8 cellular contexts compared by ENCODE assay signal in genomic region chr10:132395704-132396494, GRCh38. TPM values are rescaled to one million over a fixed set of nuclear protein-coding genes. Genes with fewer than 3 reads are reported as not detected.
DNase-seq lines count a peak whose midpoint lies in the region; ATAC-seq, FAIRE-seq and TF ChIP-seq lines count a peak whose summit lies in the region.

No MANE protein-coding gene starts in this region.

- H3K9ac ChIP-seq in GM12878 (ENCODE audit: control insufficient read depth, insufficient read depth, low read length) = no peak overlapping the region
- peak overlapping the region; percentile 24 to 26 for H3K9ac ChIP-seq in kidney (ENCODE audit: low read length in 2 of 2)

- 9% methylated on average over 62 of the region's 71 CpGs for WGBS in GM12878 (ENCODE audit: insufficient coverage, insufficient replicate concordance, low lambda C conversion rate, missing lambda C conversion rate)

- no peaks in the 10 kb centered on the region for H3K79me2 ChIP-seq in GM12878 (ENCODE audit: control insufficient read depth, insufficient read depth, low read length)

- H3K27me3 Mint-ChIP-seq in stimulated activated naive B cell treated with anti-CD40 and anti-IgM and Interleukin-4, amounts not matched to agents 10 μg/mL and 1 μg/mL and 100 μg/mL, for 72 hours = no peaks in the 10 kb centered on the region

- H3K4me1 Mint-ChIP-seq in stimulated activated naive B cell treated with anti-CD40 and anti-IgM and Interleukin-4, amounts not matched to agents 10 μg/mL and 1 μg/mL and 100 μg/mL, for 72 hours = peaks cover 48 to 57% of the 10 kb centered on the region in 2 donors

- H3K27ac ChIP-seq in GM12878 (ENCODE audit: control insufficient read depth, insufficient read depth) (no peak overlapping the region), kidney (ENCODE audit: low read depth in 2 of 2, low read length in 2 of 2) (peak overlapping the region; percentile 83 to 86)

- H3K36me3 ChIP-seq in GM12878 (ENCODE audit: control insufficient read depth in 2 of 2, insufficient read depth in 2 of 2, low read length in 1 of 2) (no peaks in the 10 kb centered on the region), kidney (ENCODE audit: control insufficient read depth in 1 of 2, insufficient read depth in 2 of 2, low read length in 2 of 2) (no peaks in the 10 kb centered on the region)

- no peak for TF ChIP-seq RAD21 in GM12878 (IDR thresholded peaks at IDR 0.05; ENCODE audit: insufficient read depth, low read depth, low read length)

- no peak overlapping the region for H3K4me3 ChIP-seq in GM12878
- H3K4me3 ChIP-seq in kidney (ENCODE audit: low read length in 2 of 2) = peak overlapping the region; percentile 10 to 21

- no peak for TF ChIP-seq POLR2A in GM12878 (IDR thresholded peaks at IDR 0.05; ENCODE audit: low read depth, low read length)
- no peak for TF ChIP-seq POLR2A in H54 (IDR thresholded peaks at IDR 0.05; ENCODE audit: low read depth, low read length)

- no peak overlapping the region for H2AFZ ChIP-seq in GM12878 (ENCODE audit: control insufficient read depth, low read depth, low read length)

- TF ChIP-seq CTCF in GM12878 (IDR thresholded peaks at IDR 0.05 in 2 of 3, conservative IDR thresholded peaks at IDR 0.05 in 1 of 3; ENCODE audit: control insufficient read depth in 2 of 3, extremely low read depth in 1 of 3, insufficient read depth in 1 of 3, low read depth in 3 of 3, low read length in 3 of 3) = 0 out of 6 replicates have a peak, but pooled peaks of 1 of the 3 experiments have one; percentile 0
- no peak for TF ChIP-seq CTCF in kidney (IDR thresholded peaks at IDR 0.05; ENCODE audit: borderline replicate concordance, extremely low read depth, insufficient read depth)

- in situ Hi-C loops in GM12878 (cut with MboI) = no loop called here

- no peak for TF ChIP-seq EP300 in GM12878 (IDR thresholded peaks at IDR 0.05; ENCODE audit: borderline replicate concordance in 1 of 2, control insufficient read depth in 1 of 2, low read depth in 2 of 2, low read length in 2 of 2)

- FAIRE-seq in GM12878 (lab: Jason Lieb, UNC) (no peak), kidney (lab: Jason Lieb, UNC) (no peak), H54 (lab: Jason Lieb, UNC) (no peak)

- peak overlapping the region; percentile 38; the same call in 1 of the 2 replicates for H3K4me2 ChIP-seq in GM12878 (ENCODE audit: control insufficient read depth, insufficient read depth)

- peaks cover 0 to 5% of the 10 kb centered on the region in 2 donors for H3K36me3 Mint-ChIP-seq in stimulated activated naive B cell treated with anti-CD40 and anti-IgM and Interleukin-4, amounts not matched to agents 10 μg/mL and 1 μg/mL and 100 μg/mL, for 72 hours

- peaks cover 7 to 9% of the 10 kb centered on the region in 2 donors for H3K9me3 Mint-ChIP-seq in stimulated activated naive B cell treated with anti-CD40 and anti-IgM and Interleukin-4, amounts not matched to agents 10 μg/mL and 1 μg/mL and 100 μg/mL, for 72 hours

- no peaks in the 10 kb centered on the region for H3K9me3 ChIP-seq in GM12878 (replicated peaks; ENCODE audit: control insufficient read depth, insufficient read depth, low read length)
- no peaks in the 10 kb centered on the region for H3K9me3 ChIP-seq in kidney (ENCODE audit: control insufficient read depth in 1 of 2, low read length in 2 of 2)

- peak overlapping the region; percentile 37 for H3K27ac Mint-ChIP-seq in stimulated activated naive B cell treated with anti-CD40 and anti-IgM and Interleukin-4, amounts not matched to agents 10 μg/mL and 1 μg/mL and 100 μg/mL, for 72 hours

- peaks cover 0 to 3% of the 10 kb centered on the region in 2 experiments; a peak in 3 of 4 replicates for H3K27me3 ChIP-seq in GM12878 (replicated peaks in 1 of 2; ENCODE audit: control insufficient read depth in 2 of 2, insufficient read depth in 2 of 2, low read length in 1 of 2)

- no TSS peak for BruUV-seq in GM12878 (replicated peaks; lab: Mats Ljungman, UMichigan)

- RAD21 ChIA-PET in GM12878 (lab: Charles Lee; ENCODE audit: unreplicated experiment) = no interaction called here

- intact Hi-C loops in GM12878 (cut with micrococcal nuclease; ENCODE audit: unreplicated experiment) (loop anchor here (5.0 kb wide), 1 partner anchor 56 kb away; no protein-coding TSS in a partner anchor), kidney (cut with DNase I) (no loop called here)

- SMC1A ChIA-PET in GM12878 (lab: Charles Lee; ENCODE audit: uncharacterized antibody, unreplicated experiment) = no interaction called here

- POLR2A ChIA-PET in GM12878 (lab: Charles Lee) = no interaction called here

- CTCF ChIA-PET in GM12878 (lab: Yijun Ruan, JAX) = no interaction called here

- no peaks in the 10 kb centered on the region for H4K20me1 ChIP-seq in GM12878 (ENCODE audit: control insufficient read depth, insufficient read depth)

- H3K4me1 ChIP-seq in GM12878 (ENCODE audit: control insufficient read depth, insufficient read depth, low read length) = peaks cover 8% of the 10 kb centered on the region; the same call in 1 of the 2 replicates
- H3K4me1 ChIP-seq in kidney (ENCODE audit: control insufficient read depth in 1 of 2, insufficient read depth in 1 of 2, low read depth in 1 of 2, low read length in 2 of 2) = peaks cover 0 to 30% of the 10 kb centered on the region in 2 donors

- ATAC-seq in HG03139 (IDR thresholded peaks at IDR 0.05; ENCODE audit: unreplicated experiment) (peak; percentile 22), GM12878 (peak; percentile 22), GM19324 (IDR thresholded peaks at IDR 0.05; ENCODE audit: low FRiP score, unreplicated experiment) (no peak), HG03039 (IDR thresholded peaks at IDR 0.05; ENCODE audit: unreplicated experiment) (no peak)
- ATAC-seq in stimulated activated naive B cell treated with anti-CD40 and anti-IgM and Interleukin-4, amounts not matched to agents 10 μg/mL and 1 μg/mL and 100 μg/mL, for 72 hours (replicated peaks) = peak; percentile 8 to 12

- peak; percentile 26 for DNase-seq in ELR (ENCODE audit: low read depth)
- no peak for DNase-seq in GM12878 (ENCODE audit: low read depth, low spot score)
- DNase-seq in kidney = peak; percentile 95
- DNase-seq in stimulated activated naive B cell treated with anti-CD40 and anti-IgM and Interleukin-4, amounts not matched to agents 10 μg/mL and 1 μg/mL and 100 μg/mL, for 72 hours = no peak
- DNase-seq in H54 (ENCODE audit: insufficient read length, low spot score) = no peak

- peak overlapping the region; percentile 50 to 62 for H3K4me3 Mint-ChIP-seq in stimulated activated naive B cell treated with anti-CD40 and anti-IgM and Interleukin-4, amounts not matched to agents 10 μg/mL and 1 μg/mL and 100 μg/mL, for 72 hours

TF ChIP-seq in GM12878, 131 proteins besides CTCF, POLR2A, EP300 and RAD21:
- TF ChIP-seq FOS (IDR thresholded peaks at IDR 0.05; ENCODE audit: borderline replicate concordance, extremely low read depth, insufficient read length) (no peak), SUZ12 (IDR thresholded peaks at IDR 0.05; ENCODE audit: unreplicated experiment) (peak; percentile 33), IRF3 (IDR thresholded peaks at IDR 0.05) (no peak), NR2F1 (conservative IDR thresholded peaks at IDR 0.05) (0 out of 2 replicates have a peak, but pooled peaks have one; percentile 21), KAT2A (conservative IDR thresholded peaks at IDR 0.05; ENCODE audit: control insufficient read depth, low read depth, low read length) (no peak), ZSCAN29 (IDR thresholded peaks at IDR 0.05) (no peak)

RNA-seq across cellular contexts. Expression of gene PWWP2B, which starts 1.1 kb away (rescaled TPM):
- 0.44 and 0.90 TPM in 2 replicates for total RNA-seq in GM12878 (2013; cell fraction: nucleolus; rRNA removed)
- total RNA-seq in GM12878 (2014; rRNA removed) (0.38 and 0.56 TPM in 2 replicates), GM12878 (2014; rRNA removed; fragmentation: Illumina TruSeq; extraction: Trizol) (0.04 TPM in 1 of 2 replicates, not detected in the other), GM12878 (2021) (0.72 and 0.87 TPM in 2 replicates), kidney (24.3 TPM)
- not detected for polyA plus RNA-seq in GM12878 (2011; ENCODE audit: low read depth)
- polyA plus RNA-seq in GM12878 (2011; rRNA removed) (not detected in 2 replicates), GM12878 (2014; fragmentation: Illumina TruSeq; extraction: Trizol) (0.04 TPM in 1 of 2 replicates, not detected in the other), GM12878 (2014; fragmentation: Nextera tagmentation; extraction: Ambion mirVana) (not detected), GM12878 (2014; rRNA removed) (0.30 and 0.59 TPM in 2 replicates), GM12878 (2016; fragmentation: Nextera tagmentation; extraction: Ambion mirVana) (under 1 TPM in 1 of 2 experiments, not detected in 1; 0.14 TPM), kidney (ENCODE audit: insufficient read depth, low read depth, low replicate concordance) (12.9 TPM)
- polyA plus RNA-seq in GM12878 (2011; cell fraction: cytosol; rRNA removed) = 0.03 TPM in 1 of 2 replicates, not detected in the other
- polyA plus RNA-seq in GM12878 (2011; cell fraction: nucleus; rRNA removed) = not detected in 2 replicates
- 0.22 and 0.49 TPM in 2 replicates for polyA plus RNA-seq in GM12878 (2012)
- not detected in 2 replicates for polyA minus RNA-seq in GM12878 (2011; rRNA and poly(A)+ RNA removed)
- polyA minus RNA-seq in GM12878 (2011; cell fraction: cytosol; rRNA and poly(A)+ RNA removed) = 0.67 TPM in 1 of 2 replicates, not detected in the other
- polyA minus RNA-seq in GM12878 (2011; cell fraction: nucleus; rRNA and poly(A)+ RNA removed) = not detected in 2 replicates

Comparison
In these comparisons a context has a peak if more than half of its experiments do, and no peak if none do; other contexts are left out.
1. DNase-seq: peak in ELR (single experiment) and kidney (single experiment); none in GM12878 (single experiment), stimulated activated naive B cell treated with anti-CD40 and anti-IgM and Interleukin-4, amounts not matched to agents 10 μg/mL and 1 μg/mL and 100 μg/mL, for 72 hours (single experiment) and H54 (single experiment).
2. ATAC-seq: peak in HG03139 (single experiment), GM12878 (single experiment) and stimulated activated naive B cell treated with anti-CD40 and anti-IgM and Interleukin-4, amounts not matched to agents 10 μg/mL and 1 μg/mL and 100 μg/mL, for 72 hours (2 of 2); none in GM19324 (single experiment) and HG03039 (single experiment).
3. RNA of gene PWWP2B, which starts 1.1 kb away (total RNA-seq): 24.3 TPM in kidney (single experiment); 0.04 to 0.90 TPM in GM12878; every median in the first group is over 10 times any median in the second.